ENCODE assay signal across 14 cellular contexts in the genomic region with DNA sequence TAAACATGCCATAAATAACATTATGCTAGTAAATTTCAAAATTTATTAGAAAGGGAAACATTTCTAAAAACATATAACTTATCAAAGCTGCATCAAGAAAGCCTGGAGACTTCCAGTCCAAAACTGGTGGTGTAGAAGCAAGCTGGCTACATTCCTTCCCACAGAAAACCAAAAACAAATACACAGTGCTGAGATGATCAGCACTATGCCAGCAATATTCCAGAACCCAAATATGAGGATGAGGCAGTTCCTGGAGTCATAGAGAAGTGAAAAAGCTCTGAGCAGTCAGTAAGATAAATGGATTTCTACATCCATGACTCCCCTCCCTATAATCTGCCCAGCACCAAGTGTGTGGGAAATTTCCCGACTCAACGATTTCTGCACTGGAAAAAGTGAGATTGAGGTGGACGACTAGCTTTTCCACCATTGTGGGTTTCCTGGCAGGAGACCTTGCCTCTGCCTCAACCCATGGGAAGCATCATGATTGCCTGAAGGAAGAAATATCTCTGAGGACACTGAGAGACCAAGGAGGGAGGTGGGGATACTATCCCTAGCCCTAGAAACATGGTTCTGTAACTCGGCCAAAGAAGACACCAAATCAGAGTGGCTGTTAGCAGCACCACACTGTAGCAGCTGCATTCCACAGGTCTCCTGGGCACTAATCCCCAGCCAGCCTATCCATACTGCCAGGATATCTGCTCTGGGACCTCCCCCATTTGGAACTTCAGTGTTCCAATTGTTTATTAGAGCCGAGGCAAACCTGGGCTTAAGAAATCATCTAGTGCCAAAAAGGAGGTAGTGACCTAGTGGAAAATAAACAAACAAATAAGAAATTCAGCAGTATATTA. TPM values are rescaled to one million over a fixed set of nuclear protein-coding genes. Genes with fewer than 3 reads are reported as not detected.
A peak's percentile ranks its signal among the peaks of the same experiment; 100 is the strongest.
DNase-seq lines count a peak whose midpoint lies in the region; ATAC-seq and TF ChIP-seq lines count a peak whose summit lies in the region.
"Had no signal": no experiment of that assay in that cellular context is flagged by ENCODE, and none has a peak within 500 bp of the region (broad histone marks: within the 10 kb centered on the region; RNA-seq: fewer than 3 reads in every experiment).

No MANE protein-coding gene starts in this region.

- H3K36me3 Mint-ChIP-seq in GM23338 (ENCODE audit: low read depth) (peaks cover 9% of the 10 kb centered on the region; the same call in 2 of the 3 replicates), WTC11 (peaks cover 14% of the 10 kb centered on the region), osteocyte (ENCODE audit: unreplicated experiment) (peaks cover 2% of the 10 kb centered on the region)
- peaks cover 7 to 8% of the 10 kb centered on the region in 2 donors for H3K36me3 Mint-ChIP-seq in activated T-cell treated with anti-CD3 and anti-CD28 coated beads, Interleukin-2, amount 50 U/mL, for 72 hours (ENCODE audit: insufficient read depth in 2 of 2)

- no peaks in the 10 kb centered on the region for H3K79me2 ChIP-seq in GM23338 (replicated peaks; ENCODE audit: insufficient read depth)

- no peak for TF ChIP-seq POLR2A in prostate gland (IDR thresholded peaks at IDR 0.05)

- H3K4me1 ChIP-seq in GM23338 (ENCODE audit: insufficient read depth) (no peaks in the 10 kb centered on the region), prostate gland (replicated peaks) (no peaks in the 10 kb centered on the region)

- no peak overlapping the region for H3K4me2 ChIP-seq in GM23338

- H3K27me3 ChIP-seq in GM23338 (ENCODE audit: insufficient read depth) (no peaks in the 10 kb centered on the region), prostate gland (replicated peaks; ENCODE audit: insufficient read depth) (no peaks in the 10 kb centered on the region)

- H3K9me3 Mint-ChIP-seq in GM23338 (peaks cover 21% of the 10 kb centered on the region; the same call in 2 of the 3 replicates), WTC11 (peaks cover 22% of the 10 kb centered on the region), osteocyte (ENCODE audit: unreplicated experiment) (peaks cover 10% of the 10 kb centered on the region)
- H3K9me3 Mint-ChIP-seq in activated T-cell treated with anti-CD3 and anti-CD28 coated beads, Interleukin-2, amount 50 U/mL, for 72 hours: peaks cover 2 to 3% of the 10 kb centered on the region in 2 donors

- no peaks in the 10 kb centered on the region for H3F3A ChIP-seq in GM23338 (replicated peaks; ENCODE audit: low read depth)

- no peak overlapping the region for H2AFZ ChIP-seq in GM23338

- peak; percentile 45 for DNase-seq in GM23338 (ENCODE audit: low spot score)
- DNase-seq in WTC11 (ENCODE audit: low spot score): no peak
- peak; percentile 51 for DNase-seq in fibroblast of peridontal ligament (ENCODE audit: extremely low read depth)
- no peak for DNase-seq in osteocyte (ENCODE audit: extremely low spot score, unreplicated experiment)
- DNase-seq in activated T-cell treated with anti-CD3 and anti-CD28 coated beads, Interleukin-2, amount 50 U/mL, for 72 hours: no peak
- no peak for DNase-seq in NCI-H2196 (lab: John Stamatoyannopoulos, UW; ENCODE audit: unreplicated experiment)
- DNase-seq in prostate gland (ENCODE audit: low spot score): no peak
- DNase-seq in posterior cingulate gyrus: no peak
- DNase-seq: CD8-positive, alpha-beta T cell; COR-L47; DMS153; DMS79 treated with DMSO at 0.1 percent for 48 hours; H9 had no signal

- POLR2A ChIA-PET in WTC11 (lab: Charles Lee): interaction anchor here (0.7 kb wide), 1 partner anchor 751 kb away, joined by 3 read pairs; no protein-coding TSS in a partner anchor

- H3K4me3 Mint-ChIP-seq in GM23338: no peak overlapping the region; the same call in 2 of the 3 replicates
- H3K4me3 Mint-ChIP-seq in WTC11: no peak overlapping the region
- H3K4me3 Mint-ChIP-seq in osteocyte (ENCODE audit: unreplicated experiment): no peak overlapping the region
- no peak overlapping the region for H3K4me3 Mint-ChIP-seq in activated T-cell treated with anti-CD3 and anti-CD28 coated beads, Interleukin-2, amount 50 U/mL, for 72 hours
- H3K4me3 Mint-ChIP-seq: CD14-positive monocyte; CD8-positive, alpha-beta T cell; H9 had no signal

- H3K27ac ChIP-seq in GM23338 (ENCODE audit: low read depth): no peak overlapping the region
- no peak overlapping the region for H3K27ac ChIP-seq in prostate gland

- no peaks in the 10 kb centered on the region for H3K27me3 Mint-ChIP-seq in GM23338 (ENCODE audit: insufficient read depth, low read depth, poor library complexity)
- no peaks in the 10 kb centered on the region; the same call in 1 of the 2 replicates for H3K27me3 Mint-ChIP-seq in WTC11 (ENCODE audit: low read depth)
- H3K27me3 Mint-ChIP-seq in osteocyte (ENCODE audit: unreplicated experiment): no peaks in the 10 kb centered on the region
- H3K27me3 Mint-ChIP-seq in activated T-cell treated with anti-CD3 and anti-CD28 coated beads, Interleukin-2, amount 50 U/mL, for 72 hours (ENCODE audit: low read depth): no peaks in the 10 kb centered on the region

- H3K36me3 ChIP-seq in GM23338 (ENCODE audit: insufficient read depth) (0 out of 2 replicates have a peak, but pooled peaks cover 4% of the 10 kb centered on the region), prostate gland (no peaks in the 10 kb centered on the region)

- CTCF ChIA-PET in WTC11 (lab: Charles Lee): interaction anchor here (1.0 to 1.6 kb wide), 3 partner anchors 12 to 65 kb away, joined by 3 to 9 read pairs (median 5); no protein-coding TSS in a partner anchor

- H3K9me3 ChIP-seq in prostate gland: no peaks in the 10 kb centered on the region

- peaks cover 6% of the 10 kb centered on the region; the same call in 2 of the 3 replicates for H3K4me1 Mint-ChIP-seq in GM23338
- H3K4me1 Mint-ChIP-seq in WTC11: peaks cover 8% of the 10 kb centered on the region
- H3K4me1 Mint-ChIP-seq in osteocyte (ENCODE audit: unreplicated experiment): peaks cover 2% of the 10 kb centered on the region
- no peaks in the 10 kb centered on the region for H3K4me1 Mint-ChIP-seq in activated T-cell treated with anti-CD3 and anti-CD28 coated beads, Interleukin-2, amount 50 U/mL, for 72 hours (ENCODE audit: low read depth)
- H3K4me1 Mint-ChIP-seq: CD14-positive monocyte had no signal

- H3K27ac Mint-ChIP-seq in GM23338: no peak overlapping the region
- H3K27ac Mint-ChIP-seq in WTC11: no peak overlapping the region
- peak overlapping the region; percentile 32 for H3K27ac Mint-ChIP-seq in osteocyte (ENCODE audit: unreplicated experiment)
- no peak overlapping the region for H3K27ac Mint-ChIP-seq in activated T-cell treated with anti-CD3 and anti-CD28 coated beads, Interleukin-2, amount 50 U/mL, for 72 hours
- H3K27ac Mint-ChIP-seq: CD14-positive monocyte; CD8-positive, alpha-beta T cell; H9 had no signal

- intact Hi-C loops in prostate gland (cut with DNase I): no loop called here
- intact Hi-C loops in posterior cingulate gyrus (cut with DNase I): no loop called here

- no peaks in the 10 kb centered on the region for H3K9me2 ChIP-seq in GM23338 (ENCODE audit: insufficient read depth)

- WGBS in prostate gland: 66% methylated on average over 5 of the region's 5 CpGs

- H3K4me3 ChIP-seq in GM23338: no peak overlapping the region
- H3K4me3 ChIP-seq in prostate gland: no peak overlapping the region

- H4K20me1 ChIP-seq in GM23338 (replicated peaks; ENCODE audit: insufficient read depth): no peaks in the 10 kb centered on the region

- peak; percentile 81 for ATAC-seq in GM23338
- peak; percentile 84 for ATAC-seq in WTC11
- ATAC-seq in activated T-cell treated with anti-CD3 and anti-CD28 coated beads, Interleukin-2, amount 50 U/mL, for 72 hours (replicated peaks in 1 of 2): no peak
- ATAC-seq: CD8-positive, alpha-beta T cell had no signal

- TF ChIP-seq CTCF in GM23338 (conservative IDR thresholded peaks at IDR 0.05; ENCODE audit: low read depth in 2 of 2): no peak
- no peak for TF ChIP-seq CTCF in WTC11 (IDR thresholded peaks at IDR 0.05)
- no peak for TF ChIP-seq CTCF in osteocyte (IDR thresholded peaks at IDR 0.05)
- no peak for TF ChIP-seq CTCF in prostate gland (IDR thresholded peaks at IDR 0.05)

TF ChIP-seq in GM23338, 12 proteins besides CTCF, POLR2A, EP300 and RAD21:
- no peak for TF ChIP-seq NANOG (IDR thresholded peaks at IDR 0.05; ENCODE audit: borderline replicate concordance)

TF ChIP-seq in WTC11, 78 proteins besides CTCF, POLR2A, EP300 and RAD21:
- no peak for TF ChIP-seq ZMAT4 (CRISPR knock-in tag; IDR thresholded peaks at IDR 0.05)

RNA-seq across cellular contexts. Expression of gene CLN6, which starts 11.8 kb away (rescaled TPM):
- 69.5 and 87.4 TPM in 2 replicates for total RNA-seq in GM23338 (2014; rRNA removed; shearing (Covaris generic))
- 20.0 and 20.7 TPM in 2 replicates for polyA plus RNA-seq in GM23338 (2016; fragmentation: Nextera tagmentation; extraction: Ambion mirVana)
- 50.2 to 52.2 TPM (median 50.8 TPM) in 3 replicates for total RNA-seq in WTC11 (2021)
- total RNA-seq in osteocyte: 18.7 and 20.5 TPM in 2 replicates
- total RNA-seq in activated T-cell treated with anti-CD3 and anti-CD28 coated beads, Interleukin-2, amount 50 U/mL, for 72 hours: 10 to 100 TPM; 31.6 to 40.7 TPM
- 10 to 100 TPM; 22.7 to 41.8 TPM for total RNA-seq in prostate gland

RNA-seq across cellular contexts. Expression of gene CALML4, which starts 36.2 kb away (rescaled TPM):
- total RNA-seq in GM23338 (2014; rRNA removed; shearing (Covaris generic)): 13.4 and 15.8 TPM in 2 replicates
- 15.0 and 16.2 TPM in 2 replicates for polyA plus RNA-seq in GM23338 (2016; fragmentation: Nextera tagmentation; extraction: Ambion mirVana)
- total RNA-seq in WTC11 (2021): 8.9 to 10.1 TPM (median 9.8 TPM) in 3 replicates
- 1.8 and 2.0 TPM in 2 replicates for total RNA-seq in osteocyte
- total RNA-seq in activated T-cell treated with anti-CD3 and anti-CD28 coated beads, Interleukin-2, amount 50 U/mL, for 72 hours: 1 to 10 TPM; 6.0 to 7.0 TPM
- 10 to 100 TPM in 1 of 2 donors, 1 to 10 TPM in 1; 4.5 to 18.8 TPM for total RNA-seq in prostate gland

RNA-seq across cellular contexts. Expression of gene FEM1B, which starts 36.2 kb away (rescaled TPM):
- 82.0 and 82.4 TPM in 2 replicates for total RNA-seq in GM23338 (2014; rRNA removed; shearing (Covaris generic))
- 11.6 and 13.0 TPM in 2 replicates for polyA plus RNA-seq in GM23338 (2016; fragmentation: Nextera tagmentation; extraction: Ambion mirVana)
- total RNA-seq in WTC11 (2021): 59.7 to 64.8 TPM (median 62.4 TPM) in 3 replicates
- total RNA-seq in osteocyte: 71.1 and 71.5 TPM in 2 replicates
- total RNA-seq in activated T-cell treated with anti-CD3 and anti-CD28 coated beads, Interleukin-2, amount 50 U/mL, for 72 hours: 10 to 100 TPM; 51.3 to 54.6 TPM
- 10 to 100 TPM; 46.0 to 50.0 TPM for total RNA-seq in prostate gland

Comparison
In these comparisons a context has a peak if more than half of its experiments do, and no peak if none do; other contexts are left out.
1. ATAC-seq: peak in GM23338 (single experiment) and WTC11 (single experiment); none in activated T-cell treated with anti-CD3 and anti-CD28 coated beads, Interleukin-2, amount 50 U/mL, for 72 hours (0 of 2).
2. DNase-seq: peak in GM23338 (single experiment) and fibroblast of peridontal ligament (single experiment); none in WTC11 (single experiment), osteocyte (single experiment), activated T-cell treated with anti-CD3 and anti-CD28 coated beads, Interleukin-2, amount 50 U/mL, for 72 hours (0 of 2), NCI-H2196 (single experiment), prostate gland (single experiment) and posterior cingulate gyrus (0 of 10).